In genomic region chr18:6069539-6069938, GRCh38 we compare ENCODE assay signal across 17 cellular contexts.
"Had no signal": no experiment of that assay in that cellular context is flagged by ENCODE, and none has a peak within 500 bp of the region (broad histone marks: within the 10 kb centered on the region; RNA-seq: fewer than 3 reads in every experiment).

No MANE protein-coding gene starts in this region.

- ATAC-seq: activated T-helper 17 cell treated with anti-CD3 and anti-CD28 coated beads, Interleukin-2, amount 50 U/mL, for 72 hours; gastroesophageal sphincter; heart right ventricle; left lobe of liver; stimulated activated naive CD8-positive, alpha-beta T cell treated with anti-CD3 and anti-CD28 coated beads, Interleukin-15, amount 100 ng/mL, for 72 hours had no signal

- H3K36me3 ChIP-seq: gastroesophageal sphincter, heart right ventricle, ovary, sigmoid colon, spleen had no signal

- H3K9me3 ChIP-seq: gastroesophageal sphincter, ovary, sigmoid colon had no signal

- DNase-seq: activated CD4-positive, alpha-beta T cell treated with anti-CD3 and anti-CD28 coated beads for 1 hour; activated CD4-positive, alpha-beta T cell treated with anti-CD3 and anti-CD28 coated beads, Interleukin-2, amount 50 U/mL, for 4 hours; activated naive CD4-positive, alpha-beta T cell treated with Interleukin-2 at 50 U/mL for 16 hours; activated T-cell treated with anti-CD3 and anti-CD28 coated beads for 4 hours; aorta; heart right ventricle; islet precursor cell; mammary epithelial cell; ovary; sigmoid colon; spleen; stimulated activated naive CD8-positive, alpha-beta T cell treated with anti-CD3 and anti-CD28 coated beads, Interleukin-15, amount 100 ng/mL, for 72 hours; T-helper 9 cell had no signal

- H3K27ac Mint-ChIP-seq: activated T-helper 17 cell treated with anti-CD3 and anti-CD28 coated beads, Interleukin-2, amount 50 U/mL, for 72 hours; stimulated activated naive CD8-positive, alpha-beta T cell treated with anti-CD3 and anti-CD28 coated beads, Interleukin-15, amount 100 ng/mL, for 72 hours; type B pancreatic cell had no signal

- H3K4me3 Mint-ChIP-seq: activated T-helper 17 cell treated with anti-CD3 and anti-CD28 coated beads, Interleukin-2, amount 50 U/mL, for 72 hours; stimulated activated naive CD8-positive, alpha-beta T cell treated with anti-CD3 and anti-CD28 coated beads, Interleukin-15, amount 100 ng/mL, for 72 hours; type B pancreatic cell had no signal

- H3K9me3 Mint-ChIP-seq: type B pancreatic cell had no signal

- H3K4me3 ChIP-seq: gastroesophageal sphincter, heart right ventricle, ovary, sigmoid colon, spleen had no signal

- H3K27me3 Mint-ChIP-seq: type B pancreatic cell had no signal

- H3K36me3 Mint-ChIP-seq: type B pancreatic cell had no signal

- H3K27ac ChIP-seq: gastroesophageal sphincter, heart right ventricle, ovary, sigmoid colon, spleen had no signal

- H3K4me1 ChIP-seq: gastroesophageal sphincter, heart right ventricle, sigmoid colon, spleen had no signal

- H3K27me3 ChIP-seq: gastroesophageal sphincter, heart right ventricle, ovary, sigmoid colon, spleen had no signal

- H3K4me1 Mint-ChIP-seq: activated T-helper 17 cell treated with anti-CD3 and anti-CD28 coated beads, Interleukin-2, amount 50 U/mL, for 72 hours; stimulated activated naive CD8-positive, alpha-beta T cell treated with anti-CD3 and anti-CD28 coated beads, Interleukin-15, amount 100 ng/mL, for 72 hours had no signal
